ENCODE assay signal across 23 cellular contexts in genomic region chr11:64069401-64070300, GRCh38. TPM values are rescaled to one million over a fixed set of nuclear protein-coding genes. Genes with fewer than 3 reads are reported as not detected.
DNase-seq lines count a peak whose midpoint lies in the region; ATAC-seq and TF ChIP-seq lines count a peak whose summit lies in the region.
"Had no signal": no experiment of that assay in that cellular context is flagged by ENCODE, and none has a peak within 500 bp of the region (broad histone marks: within the 10 kb centered on the region; RNA-seq: fewer than 3 reads in every experiment).

No MANE protein-coding gene starts in this region.

- in situ Hi-C loops in brain microvascular endothelial cell (cut with HindIII; ENCODE audit: low pct_ligation_motif_present, low sequenced_read_pairs), result no loop called here

- H3K27me3 ChIP-seq in brain microvascular endothelial cell (replicated peaks), result peaks cover 2% of the 10 kb centered on the region
- H3K27me3 ChIP-seq: Peyer's patch had no signal

- DNase-seq in NCI-H1417 (lab: John Stamatoyannopoulos, UW) (peak in 2 of 3 experiments; percentile 51 to 63), NCI-H1417 treated with DMSO at 0.1 percent for 48 hours (lab: John Stamatoyannopoulos, UW) (no peak), nephron progenitor cell (no peak), occipital lobe (lab: John Stamatoyannopoulos, UW) (no peak), brain microvascular endothelial cell (no peak)
- DNase-seq: ACHN; C1 segment of cervical spinal cord; CD8-positive, alpha-beta T cell; DND-41; GOT3; Kasumi-1; NCI-H1436; NCI-H187 treated with DMSO at 0.1 percent for 48 hours; NCI-H2107; NCI-H524; NCI-H774; Peyer's patch had no signal

- no peaks in the 10 kb centered on the region for H3K36me3 ChIP-seq in brain microvascular endothelial cell (replicated peaks)
- H3K36me3 ChIP-seq: Peyer's patch had no signal

- TF ChIP-seq EP300 in Ishikawa (IDR thresholded peaks at IDR 0.05; ENCODE audit: borderline replicate concordance), result no peak

- H3K4me1 Mint-ChIP-seq in brain (peaks cover 83% of the 10 kb centered on the region), nephron progenitor cell (peaks cover 62% of the 10 kb centered on the region)

- no peak for TF ChIP-seq RAD21 in Ishikawa (IDR thresholded peaks at IDR 0.05; ENCODE audit: low read depth)

- no peak overlapping the region for H3K27ac ChIP-seq in brain microvascular endothelial cell
- H3K27ac ChIP-seq: 22Rv1, Peyer's patch had no signal

- no peak for ATAC-seq in HG02623 (IDR thresholded peaks at IDR 0.05; ENCODE audit: unreplicated experiment)
- ATAC-seq: CD8-positive, alpha-beta T cell had no signal

- TF ChIP-seq CTCF in brain (conservative IDR thresholded peaks at IDR 0.05), result no peak
- TF ChIP-seq CTCF in nephron progenitor cell (IDR thresholded peaks at IDR 0.05), result no peak
- TF ChIP-seq CTCF in brain microvascular endothelial cell (IDR thresholded peaks at IDR 0.05; ENCODE audit: low read depth, low read length, missing control alignments), result no peak

- H3K36me3 Mint-ChIP-seq in brain (no peaks in the 10 kb centered on the region), nephron progenitor cell (ENCODE audit: low read depth) (no peaks in the 10 kb centered on the region)
- H3K36me3 Mint-ChIP-seq: CD8-positive, alpha-beta T cell; IgD-negative memory B cell had no signal

- H3K9me3 Mint-ChIP-seq in brain, result peaks cover 0 to 2% (median 0%) of the 10 kb centered on the region in 5 experiments
- H3K9me3 Mint-ChIP-seq in nephron progenitor cell, result no peaks in the 10 kb centered on the region
- H3K9me3 Mint-ChIP-seq: CD8-positive, alpha-beta T cell; IgD-negative memory B cell had no signal

- H3K4me3 Mint-ChIP-seq in brain (peak overlapping the region in 2 of 5 experiments; percentile 46 to 68), nephron progenitor cell (peak overlapping the region; percentile 11)
- H3K4me3 Mint-ChIP-seq: CD8-positive, alpha-beta T cell; IgD-negative memory B cell had no signal

- H3K27ac Mint-ChIP-seq in brain (peak overlapping the region in 4 of 5 experiments; percentile 4 to 83 (median 77)), nephron progenitor cell (no peak overlapping the region)
- H3K27ac Mint-ChIP-seq: CD8-positive, alpha-beta T cell; IgD-negative memory B cell had no signal

- H3K27me3 Mint-ChIP-seq in brain (peaks cover 5% of the 10 kb centered on the region), nephron progenitor cell (ENCODE audit: low read depth, poor library complexity) (peaks cover 13% of the 10 kb centered on the region)

- no peak overlapping the region for H3K4me3 ChIP-seq in brain microvascular endothelial cell (ENCODE audit: low read depth, low read length)
- H3K4me3 ChIP-seq: Peyer's patch had no signal

TF ChIP-seq in Ishikawa, 13 proteins besides CTCF, POLR2A, EP300 and RAD21:
- peak; percentile 55; the same call in 1 of the 2 replicates for TF ChIP-seq ZBTB7A (IDR thresholded peaks at IDR 0.05; ENCODE audit: low read depth)
- TF ChIP-seq USF1 (IDR thresholded peaks at IDR 0.05), result no peak

RNA-seq across cellular contexts. Expression of gene FLRT1, which starts 33.9 kb away (rescaled TPM):
- polyA plus RNA-seq in brain (ENCODE audit: insufficient read depth, low read depth, low replicate concordance), result 27.0 TPM
- 5.0 TPM for total RNA-seq in occipital lobe
- total RNA-seq: CD8-positive, alpha-beta T cell; OCI-LY7 had no signal
- polyA plus RNA-seq: IgD-negative memory B cell had no signal

Comparison
In these comparisons a context has a peak if more than half of its experiments do, and no peak if none do; other contexts are left out.
1. DNase-seq: peak in NCI-H1417 (2 of 3); none in NCI-H1417 treated with DMSO at 0.1 percent for 48 hours (single experiment), nephron progenitor cell (single experiment), occipital lobe (single experiment) and brain microvascular endothelial cell (single experiment).